Comparison of ENCODE assay signal across 30 cellular contexts in genomic region chr12:109275173-109275572, GRCh38. TPM values are rescaled to one million over a fixed set of nuclear protein-coding genes. Genes with fewer than 3 reads are reported as not detected.
"Had no signal": no experiment of that assay in that cellular context is flagged by ENCODE, and none has a peak within 500 bp of the region (broad histone marks: within the 10 kb centered on the region; RNA-seq: fewer than 3 reads in every experiment).

No MANE protein-coding gene starts in this region.

- H3K27me3 ChIP-seq: stomach, suprapubic skin, testis, thyroid gland, tibial nerve, transverse colon, upper lobe of left lung, upper lobe of right lung, uterus, vagina had no signal

- FAIRE-seq: urothelium cell line had no signal

- H3K4me3 ChIP-seq: stomach, suprapubic skin, testis, thoracic aorta, thyroid gland, tibial artery, tibial nerve, transverse colon, upper lobe of left lung, upper lobe of right lung, uterus, vagina had no signal

- H3K27ac ChIP-seq: stomach, suprapubic skin, testis, thoracic aorta, thyroid gland, tibial artery, tibial nerve, transverse colon, upper lobe of left lung, upper lobe of right lung, uterus, vagina had no signal

- H3K36me3 ChIP-seq: suprapubic skin, thoracic aorta, thyroid gland, transverse colon, upper lobe of left lung, upper lobe of right lung, uterus, vagina had no signal

- H3K9me3 ChIP-seq: stomach, suprapubic skin, testis, thoracic aorta, thyroid gland, tibial artery, transverse colon, upper lobe of right lung, uterus, vagina had no signal

- H3K4me1 ChIP-seq: thyroid gland, tibial artery, uterus had no signal

- DNase-seq: stimulated activated CD4-positive, alpha-beta T cell treated with anti-CD3 and anti-CD28 coated beads, Interleukin-2, amount 100 ng/mL, for 48 hours; stimulated activated CD4-positive, alpha-beta T cell treated with anti-CD3 and anti-CD28 coated beads, Interleukin-4, amount 100 ng/mL, for 1 hour; stimulated activated CD4-positive, alpha-beta T cell treated with anti-CD3 and anti-CD28 coated beads, Interleukin-4, amount 100 ng/mL, for 24 hours; stimulated activated CD4-positive, alpha-beta T cell treated with anti-CD3 and anti-CD28 coated beads, Interleukin-4, amount 100 ng/mL, for 4 hours; stimulated activated CD8-positive, alpha-beta memory T cell treated with anti-CD3 and anti-CD28 coated beads, Interleukin-4, amount 100 ng/mL, for 48 hours; stimulated activated naive B cell treated with anti-CD40 and anti-IgM and Interleukin-4, amounts not matched to agents 10 μg/mL and 1 μg/mL and 100 μg/mL, for 72 hours; stimulated activated naive CD4-positive, alpha-beta T cell; stimulated activated naive CD4-positive, alpha-beta T cell treated with Interleukin-2 at 50 U/mL for 16 hours; stimulated activated naive CD8-positive, alpha-beta T cell treated with anti-CD3 and anti-CD28 coated beads, Interleukin-15, amount 100 ng/mL, for 72 hours; stimulated activated naive CD8-positive, alpha-beta T cell treated with anti-CD3 and anti-CD28 coated beads, Interleukin-15, Interleukin-2, amounts not matched to agents 100 U/mL and 50 U/mL, for 24 hours; stomach; substantia nigra; testis; thyroid gland; tibial artery; transverse colon; trophoblast cell; upper lobe of left lung; upper lobe of right lung; uterus had no signal

- ATAC-seq: stimulated activated effector memory CD8-positive, alpha-beta T cell treated with anti-CD3 and anti-CD28 coated beads, Interleukin-12 subunit alpha, Interleukin-12 subunit beta, amount 100 ng/mL, for 72 hours; stimulated activated memory B cell treated with anti-CD40 and anti-IgM and Interleukin-4, amounts not matched to agents 10 μg/mL and 1 μg/mL and 100 μg/mL, for 72 hours; stimulated activated naive B cell treated with anti-CD40 and anti-IgM and Interleukin-4, amounts not matched to agents 10 μg/mL and 1 μg/mL and 100 μg/mL, for 72 hours; stimulated activated naive CD8-positive, alpha-beta T cell treated with anti-CD3 and anti-CD28 coated beads, Interleukin-15, amount 100 ng/mL, for 72 hours; stimulated activated naive CD8-positive, alpha-beta T cell treated with anti-CD3 and anti-CD28 coated beads, Interleukin-15, Interleukin-2, amounts not matched to agents 100 U/mL and 50 U/mL, for 24 hours; upper lobe of right lung had no signal

RNA-seq across cellular contexts. Expression of gene FOXN4, which starts 33.9 kb away (rescaled TPM):
- total RNA-seq: stomach, subcutaneous adipose tissue, suprapubic skin, thoracic aorta, thyroid gland, tibial nerve, transverse colon, upper lobe of right lung, ureter, urinary bladder, uterus, vagina had no signal
- polyA plus RNA-seq: stomach, urinary bladder had no signal
